Comparison of ENCODE assay signal across 23 cellular contexts in the genomic region with DNA sequence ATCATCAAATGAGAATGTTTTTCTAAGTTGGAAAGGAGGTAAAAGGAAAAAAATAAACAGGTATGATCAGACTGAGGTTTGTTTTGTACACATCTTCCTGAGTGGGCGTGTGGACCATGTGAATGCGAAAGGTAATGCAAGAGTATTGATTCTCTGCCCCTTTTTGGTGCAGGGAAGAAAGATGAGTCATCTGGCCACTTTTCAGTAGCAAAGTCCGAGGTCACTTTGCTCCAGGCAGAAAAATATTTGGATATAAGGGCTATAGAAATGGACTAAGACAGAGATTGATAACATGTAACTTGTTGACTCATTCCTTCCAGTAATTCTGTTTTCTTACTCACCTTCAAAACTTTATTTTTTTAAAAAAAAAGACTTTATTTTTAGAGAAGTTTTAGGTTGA.
DNase-seq lines count a peak whose midpoint lies in the region; ATAC-seq and TF ChIP-seq lines count a peak whose summit lies in the region.
"Had no signal": no experiment of that assay in that cellular context is flagged by ENCODE, and none has a peak within 500 bp of the region (broad histone marks: within the 10 kb centered on the region; RNA-seq: fewer than 3 reads in every experiment).

No MANE protein-coding gene starts in this region.

- peaks cover 6% of the 10 kb centered on the region for H3K4me1 ChIP-seq in PC-3 (ENCODE audit: insufficient read depth, low read length)
- no peaks in the 10 kb centered on the region for H3K4me1 ChIP-seq in mesenchymal stem cell (ENCODE audit: control insufficient read depth, insufficient read depth, low read depth, low read length)

- no peak overlapping the region for H2AK5ac ChIP-seq in mesenchymal stem cell (ENCODE audit: low read length, severe bottlenecking)

- H4K8ac ChIP-seq in mesenchymal stem cell (ENCODE audit: low read length), result no peak overlapping the region

- no peak overlapping the region for H2BK12ac ChIP-seq in mesenchymal stem cell (ENCODE audit: low read length in 2 of 2)

- H3K4me2 ChIP-seq in PC-3 (ENCODE audit: low read length) (no peak overlapping the region), mesenchymal stem cell (ENCODE audit: low read length, poor library complexity, severe bottlenecking) (no peak overlapping the region)
- H3K4me2 ChIP-seq: KMS-11 had no signal

- H3K4me3 ChIP-seq in PC-3 (ENCODE audit: low read length) (no peak overlapping the region), mesenchymal stem cell (ENCODE audit: insufficient read depth in 1 of 2, low read depth in 1 of 2, low read length in 2 of 2) (no peak overlapping the region), H7 (ENCODE audit: insufficient read depth, low read depth, low read length) (no peak overlapping the region)
- H3K4me3 ChIP-seq: skin epidermis had no signal

- no peak overlapping the region for H2BK120ac ChIP-seq in mesenchymal stem cell (ENCODE audit: low read depth, low read length)

- no peaks in the 10 kb centered on the region for H3K9me2 ChIP-seq in PC-3 (replicated peaks; ENCODE audit: low read length)

- DNase-seq in Caki2 (ENCODE audit: low read depth) (peak; percentile 14), PC-3 (peak; percentile 47), astrocyte of the hippocampus (ENCODE audit: low read depth, low spot score) (peak; percentile 30), mesenchymal stem cell (peak; percentile 59), NAMALWA (ENCODE audit: low spot score) (no peak), NCI-H2029 (lab: John Stamatoyannopoulos, UW) (no peak), H7 (no peak)
- DNase-seq: activated CD4-positive, alpha-beta memory T cell treated with anti-CD3 and anti-CD28 coated beads, Interleukin-2, amount 10 ng/mL, durations not matched to agents 7 days and 5 days; activated gamma-delta T cell treated with Interleukin-2 at 50 U/mL for 16 hours; activated T-cell treated with anti-CD3 and anti-CD28 coated beads for 4 hours; amniotic stem cell; CD4-positive, alpha-beta memory T cell; DMS79; immature natural killer cell; NCI-H1092; NCI-H2081; stimulated activated CD4-positive, alpha-beta T cell treated with anti-CD3 and anti-CD28 coated beads, Interleukin-2, amount 100 ng/mL, for 48 hours; stimulated activated naive CD4-positive, alpha-beta T cell treated with Interleukin-2 at 50 U/mL for 16 hours had no signal

- H3K27me3 ChIP-seq in PC-3 (ENCODE audit: low read length) (no peaks in the 10 kb centered on the region), mesenchymal stem cell (ENCODE audit: control insufficient read depth in 1 of 2, insufficient read depth in 1 of 2, low read length in 2 of 2) (no peaks in the 10 kb centered on the region), H7 (ENCODE audit: control insufficient read depth, insufficient read depth, low read length) (no peaks in the 10 kb centered on the region)

- no peak overlapping the region for H3K14ac ChIP-seq in mesenchymal stem cell (ENCODE audit: low read length in 2 of 2)

- BruUV-seq in PC-3 (replicated peaks; lab: Mats Ljungman, UMichigan), result no TSS peak

- no peak overlapping the region for H3K23ac ChIP-seq in mesenchymal stem cell (ENCODE audit: low read length in 2 of 2)

- H3K18ac ChIP-seq in mesenchymal stem cell (ENCODE audit: low read depth in 1 of 2, low read length in 2 of 2), result no peak overlapping the region

- WGBS in mesenchymal stem cell, result 56% methylated on average over 2 of the region's 3 CpGs

- H3K27ac ChIP-seq in PC-3 (ENCODE audit: low read length) (no peak overlapping the region), mesenchymal stem cell (ENCODE audit: low read length, poor library complexity, severe bottlenecking) (no peak overlapping the region)
- H3K27ac ChIP-seq: epithelial cell of prostate, KMS-11, skin epidermis had no signal

- H3K36me3 ChIP-seq in PC-3 (ENCODE audit: low read depth, low read length), result no peaks in the 10 kb centered on the region
- H3K36me3 ChIP-seq in mesenchymal stem cell (ENCODE audit: control insufficient read depth in 1 of 2, insufficient read depth in 2 of 2, low read depth in 1 of 2, low read length in 2 of 2), result no peaks in the 10 kb centered on the region
- no peaks in the 10 kb centered on the region for H3K36me3 ChIP-seq in H7 (replicated peaks; ENCODE audit: control insufficient read depth, insufficient read depth, low read length)

- no peak overlapping the region for H2BK15ac ChIP-seq in mesenchymal stem cell (ENCODE audit: low read depth, poor library complexity, severe bottlenecking)

- H3K4ac ChIP-seq in mesenchymal stem cell (ENCODE audit: low read depth in 1 of 2, low read length in 2 of 2), result no peak overlapping the region

- H3F3A ChIP-seq in PC-3 (ENCODE audit: low read length, unreplicated experiment), result peaks cover 7% of the 10 kb centered on the region

- ATAC-seq in PC-3, result peak; percentile 35
- ATAC-seq in HG02571 (IDR thresholded peaks at IDR 0.05; ENCODE audit: unreplicated experiment), result no peak
- ATAC-seq: activated CD4-positive, CD25-positive, alpha-beta regulatory T cell treated with anti-CD3 and anti-CD28 coated beads, Interleukin-2, amount 50 U/mL, for 24 hours had no signal

- H2BK5ac ChIP-seq in mesenchymal stem cell (ENCODE audit: low read depth, low read length, poor library complexity, severe bottlenecking), result no peak overlapping the region

- no peak overlapping the region for H3K9ac ChIP-seq in PC-3 (ENCODE audit: low read length)
- no peak overlapping the region for H3K9ac ChIP-seq in mesenchymal stem cell (ENCODE audit: low read length)
- H3K9ac ChIP-seq: KMS-11 had no signal

- CTCF ChIA-PET in PC-3 (lab: Charles Lee), result no interaction called here

- no peak overlapping the region for H2AFZ ChIP-seq in PC-3 (ENCODE audit: low read length)
- H2AFZ ChIP-seq in mesenchymal stem cell (ENCODE audit: low read depth, low read length), result no peak overlapping the region

- in situ Hi-C loops in Caki2 (cut with HindIII; ENCODE audit: low pct_unique_long_range_greater_than_20kb, low sequenced_read_pairs), result no loop called here

- POLR2A ChIA-PET in PC-3 (lab: Charles Lee; ENCODE audit: unreplicated experiment), result no interaction called here

- H4K91ac ChIP-seq in mesenchymal stem cell (ENCODE audit: low read length), result no peak overlapping the region

- no peaks in the 10 kb centered on the region for H4K20me1 ChIP-seq in PC-3 (ENCODE audit: low read length)

- H3K9me3 ChIP-seq in PC-3 (ENCODE audit: low read length) (no peaks in the 10 kb centered on the region), mesenchymal stem cell (ENCODE audit: control insufficient read depth, low read length) (no peaks in the 10 kb centered on the region)

- H3K79me2 ChIP-seq in PC-3 (ENCODE audit: low read length), result no peaks in the 10 kb centered on the region

- H3K79me1 ChIP-seq in mesenchymal stem cell (replicated peaks; ENCODE audit: low read length, poor library complexity, severe bottlenecking), result no peaks in the 10 kb centered on the region

- intact Hi-C loops in PC-3 (cut with micrococcal nuclease), result no loop called here

- TF ChIP-seq CTCF in PC-3 (conservative IDR thresholded peaks at IDR 0.05; ENCODE audit: low read depth, low read length), result no peak

Comparison
In these comparisons a context has a peak if more than half of its experiments do, and no peak if none do; other contexts are left out.
1. DNase-seq: peak in Caki2 (single experiment), PC-3 (single experiment), astrocyte of the hippocampus (single experiment) and mesenchymal stem cell (single experiment); none in NAMALWA (single experiment), NCI-H2029 (single experiment) and H7 (single experiment).